8 cellular contexts compared by ENCODE assay signal in the genomic region with DNA sequence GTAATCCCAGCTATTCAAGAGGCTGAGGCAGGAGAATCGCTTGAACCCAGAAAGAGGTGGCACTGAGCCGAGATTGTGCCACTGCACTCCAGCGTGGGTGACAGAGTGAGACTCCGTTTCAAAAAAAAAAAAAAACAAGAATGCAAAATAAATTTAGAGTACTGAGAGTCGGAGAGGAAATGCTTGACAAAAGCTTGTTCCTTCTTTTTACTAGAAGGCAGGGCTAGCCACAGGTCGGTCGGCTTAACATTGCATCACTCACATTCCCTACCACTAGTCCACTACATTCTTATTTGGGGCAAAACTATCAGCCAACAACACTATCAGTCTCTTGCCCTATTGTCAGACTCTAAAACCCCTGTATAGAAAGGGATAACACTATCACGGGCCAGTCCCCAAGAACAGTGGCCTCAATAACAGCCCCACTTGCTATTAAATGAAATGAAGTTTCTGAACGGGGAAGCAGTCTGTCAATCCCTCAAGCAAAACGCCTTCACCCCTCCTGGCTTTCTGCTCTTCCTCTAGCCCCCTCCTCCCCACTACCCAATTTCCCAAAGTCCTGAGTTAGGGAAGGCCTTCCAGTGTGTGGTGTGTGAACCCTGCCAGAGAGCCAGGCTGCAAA. TPM values are rescaled to one million over a fixed set of nuclear protein-coding genes. Genes with fewer than 3 reads are reported as not detected.
DNase-seq lines count a peak whose midpoint lies in the region; ATAC-seq and TF ChIP-seq lines count a peak whose summit lies in the region.

No MANE protein-coding gene starts in this region.

- H3K27ac Mint-ChIP-seq in activated T-helper 17 cell treated with anti-CD3 and anti-CD28 coated beads, Interleukin-2, amount 50 U/mL, for 72 hours, result peak overlapping the region; percentile 99

- peaks cover 27% of the 10 kb centered on the region for H3K4me1 Mint-ChIP-seq in activated T-helper 17 cell treated with anti-CD3 and anti-CD28 coated beads, Interleukin-2, amount 50 U/mL, for 72 hours

- no peaks in the 10 kb centered on the region for H3K9me3 Mint-ChIP-seq in activated T-helper 17 cell treated with anti-CD3 and anti-CD28 coated beads, Interleukin-2, amount 50 U/mL, for 72 hours

- H3K4me3 ChIP-seq in AG09309 (ENCODE audit: control insufficient read depth, low read depth, low read length), result peak overlapping the region; percentile 95
- H3K4me3 ChIP-seq in HL-60 (replicated peaks; ENCODE audit: insufficient read depth, low read length), result peak overlapping the region; percentile 94
- H3K4me3 ChIP-seq in hepatocyte, result peak overlapping the region; percentile 69
- peak overlapping the region; percentile 92 to 98 (median 96) for H3K4me3 ChIP-seq in skeletal muscle tissue (ENCODE audit: low read length in 3 of 3)

- H3K36me3 Mint-ChIP-seq in activated T-helper 17 cell treated with anti-CD3 and anti-CD28 coated beads, Interleukin-2, amount 50 U/mL, for 72 hours (ENCODE audit: low read depth), result peaks cover 36% of the 10 kb centered on the region

- no peaks in the 10 kb centered on the region for H3K27me3 Mint-ChIP-seq in activated T-helper 17 cell treated with anti-CD3 and anti-CD28 coated beads, Interleukin-2, amount 50 U/mL, for 72 hours

- TF ChIP-seq CTCF in AG09309 (IDR thresholded peaks at IDR 0.05; ENCODE audit: control insufficient read depth, insufficient read depth, low read depth, low read length, missing control alignments) (no peak), HL-60 (IDR thresholded peaks at IDR 0.05; ENCODE audit: insufficient read depth, low read length) (no peak), hepatocyte (IDR thresholded peaks at IDR 0.05; ENCODE audit: poor library complexity) (no peak)

- peaks cover 51% of the 10 kb centered on the region for H3K79me2 ChIP-seq in hepatocyte

- peak overlapping the region; percentile 100 for H3K4me3 Mint-ChIP-seq in activated T-helper 17 cell treated with anti-CD3 and anti-CD28 coated beads, Interleukin-2, amount 50 U/mL, for 72 hours

- H3K4me2 ChIP-seq in hepatocyte, result peak overlapping the region; percentile 94

- H3K36me3 ChIP-seq in hepatocyte (replicated peaks; ENCODE audit: insufficient read depth, low read depth) (no peaks in the 10 kb centered on the region), skeletal muscle tissue (ENCODE audit: control insufficient read depth in 3 of 3, insufficient read depth in 3 of 3, low read length in 3 of 3) (peaks cover 6 to 10% (median 8%) of the 10 kb centered on the region in 3 donors)

- H3K9me2 ChIP-seq in hepatocyte (replicated peaks; ENCODE audit: insufficient read depth), result no peaks in the 10 kb centered on the region

- no peaks in the 10 kb centered on the region for H3K27me3 ChIP-seq in HL-60 (ENCODE audit: insufficient read depth, poor library complexity, severe bottlenecking)
- no peaks in the 10 kb centered on the region for H3K27me3 ChIP-seq in hepatocyte
- H3K27me3 ChIP-seq in skeletal muscle tissue (ENCODE audit: control insufficient read depth in 3 of 3, insufficient read depth in 3 of 3, low read length in 3 of 3), result no peaks in the 10 kb centered on the region

- H3K27ac ChIP-seq in HL-60 (replicated peaks) (peak overlapping the region; percentile 92), hepatocyte (peak overlapping the region; percentile 96), skeletal muscle tissue (ENCODE audit: low read depth, low read length) (peak overlapping the region; percentile 99)

- no peaks in the 10 kb centered on the region for H3K9me3 ChIP-seq in hepatocyte (ENCODE audit: low read depth)
- H3K9me3 ChIP-seq in skeletal muscle tissue (ENCODE audit: control insufficient read depth in 3 of 3, low read length in 3 of 3), result no peaks in the 10 kb centered on the region

- H2AFZ ChIP-seq in hepatocyte, result peak overlapping the region; percentile 59

- DNase-seq in AG09309 (ENCODE audit: low read depth), result peak; percentile 42
- peak in 1 of 2 experiments; percentile 83 for DNase-seq in HL-60 (ENCODE audit: low read depth in 1 of 2, low spot score in 1 of 2)
- DNase-seq in hepatocyte (ENCODE audit: low spot score), result no peak
- no peak for DNase-seq in putamen (ENCODE audit: low spot score)
- DNase-seq in activated CD4-positive, CD25-positive, alpha-beta regulatory T cell (lab: John Stamatoyannopoulos, UW), result no peak
- no peak for DNase-seq in HuH-7 (ENCODE audit: low spot score)

- H3K9ac ChIP-seq in skeletal muscle tissue (ENCODE audit: low read depth in 1 of 3, low read length in 3 of 3), result peak overlapping the region; percentile 91 to 96 (median 96)

- 27% methylated on average over 10 of the region's 10 CpGs for WGBS in hepatocyte (ENCODE audit: low lambda C conversion rate, missing lambda C conversion rate)

- H4K20me1 ChIP-seq in hepatocyte (ENCODE audit: insufficient read depth, poor library complexity, severe bottlenecking), result no peaks in the 10 kb centered on the region

- H3K4me1 ChIP-seq in hepatocyte (ENCODE audit: insufficient read depth) (peaks cover 22% of the 10 kb centered on the region), skeletal muscle tissue (ENCODE audit: control insufficient read depth in 3 of 3, insufficient read depth in 3 of 3, low read length in 3 of 3) (peaks cover 28 to 52% (median 34%) of the 10 kb centered on the region in 3 donors)

- ATAC-seq in activated T-helper 17 cell treated with anti-CD3 and anti-CD28 coated beads, Interleukin-2, amount 50 U/mL, for 72 hours (replicated peaks), result no peak

RNA-seq across cellular contexts. Expression of a gene that starts 1.0 kb away (rescaled TPM):
- 10 to 100 TPM; 31.4 to 33.0 TPM for total RNA-seq in activated T-helper 17 cell treated with anti-CD3 and anti-CD28 coated beads, Interleukin-2, amount 50 U/mL, for 72 hours
- total RNA-seq in hepatocyte (47.6 and 66.4 TPM in 2 replicates), skeletal muscle tissue (30.8 TPM)
- 12.2 and 22.5 TPM in 2 replicates for polyA plus RNA-seq in hepatocyte

RNA-seq across cellular contexts. Expression of a gene that starts 3.4 kb away (rescaled TPM):
- total RNA-seq in activated T-helper 17 cell treated with anti-CD3 and anti-CD28 coated beads, Interleukin-2, amount 50 U/mL, for 72 hours, result 10 to 100 TPM; 61.0 to 96.6 TPM
- total RNA-seq in hepatocyte, result 21.9 and 35.4 TPM in 2 replicates
- polyA plus RNA-seq in hepatocyte, result 12.4 and 12.5 TPM in 2 replicates
- total RNA-seq in skeletal muscle tissue, result 14.1 TPM

RNA-seq across cellular contexts. Expression of a gene that starts 9.1 kb away (rescaled TPM):
- total RNA-seq in activated T-helper 17 cell treated with anti-CD3 and anti-CD28 coated beads, Interleukin-2, amount 50 U/mL, for 72 hours, result under 1 TPM in 1 of 2 donors, not detected in 1; 0.41 TPM
- 179 and 187 TPM in 2 replicates for total RNA-seq in hepatocyte
- 155 and 167 TPM in 2 replicates for polyA plus RNA-seq in hepatocyte
- not detected for total RNA-seq in skeletal muscle tissue

RNA-seq across cellular contexts. Expression of a gene that starts 31.4 kb away (rescaled TPM):
- 100 to 1,000 TPM; 104 to 114 TPM for total RNA-seq in activated T-helper 17 cell treated with anti-CD3 and anti-CD28 coated beads, Interleukin-2, amount 50 U/mL, for 72 hours
- total RNA-seq in hepatocyte, result 34.8 and 37.4 TPM in 2 replicates
- 68.6 and 72.4 TPM in 2 replicates for polyA plus RNA-seq in hepatocyte
- 43.8 TPM for total RNA-seq in skeletal muscle tissue

RNA-seq across cellular contexts. Expression of a gene that starts 37.5 kb away (rescaled TPM):
- 10 to 100 TPM; 31.1 to 43.0 TPM for total RNA-seq in activated T-helper 17 cell treated with anti-CD3 and anti-CD28 coated beads, Interleukin-2, amount 50 U/mL, for 72 hours
- 21.9 and 23.3 TPM in 2 replicates for total RNA-seq in hepatocyte
- 37.2 and 46.8 TPM in 2 replicates for polyA plus RNA-seq in hepatocyte
- 6.8 TPM for total RNA-seq in skeletal muscle tissue

Comparison
In these comparisons a context has a peak if more than half of its experiments do, and no peak if none do; other contexts are left out.
1. RNA of a gene that starts 9.1 kb away (total RNA-seq): 179 to 187 TPM in hepatocyte; 0.41 TPM in activated T-helper 17 cell treated with anti-CD3 and anti-CD28 coated beads, Interleukin-2, amount 50 U/mL, for 72 hours and not detected in skeletal muscle tissue (single experiment); every median in the first group is over 100 times any median in the second.
2. Peak in every context shown above with its lines, with median percentiles within 50 percentile points of each other: H3K4me3 ChIP-seq and H3K27ac ChIP-seq.